9 cellular contexts compared by ENCODE assay signal in the genomic region with DNA sequence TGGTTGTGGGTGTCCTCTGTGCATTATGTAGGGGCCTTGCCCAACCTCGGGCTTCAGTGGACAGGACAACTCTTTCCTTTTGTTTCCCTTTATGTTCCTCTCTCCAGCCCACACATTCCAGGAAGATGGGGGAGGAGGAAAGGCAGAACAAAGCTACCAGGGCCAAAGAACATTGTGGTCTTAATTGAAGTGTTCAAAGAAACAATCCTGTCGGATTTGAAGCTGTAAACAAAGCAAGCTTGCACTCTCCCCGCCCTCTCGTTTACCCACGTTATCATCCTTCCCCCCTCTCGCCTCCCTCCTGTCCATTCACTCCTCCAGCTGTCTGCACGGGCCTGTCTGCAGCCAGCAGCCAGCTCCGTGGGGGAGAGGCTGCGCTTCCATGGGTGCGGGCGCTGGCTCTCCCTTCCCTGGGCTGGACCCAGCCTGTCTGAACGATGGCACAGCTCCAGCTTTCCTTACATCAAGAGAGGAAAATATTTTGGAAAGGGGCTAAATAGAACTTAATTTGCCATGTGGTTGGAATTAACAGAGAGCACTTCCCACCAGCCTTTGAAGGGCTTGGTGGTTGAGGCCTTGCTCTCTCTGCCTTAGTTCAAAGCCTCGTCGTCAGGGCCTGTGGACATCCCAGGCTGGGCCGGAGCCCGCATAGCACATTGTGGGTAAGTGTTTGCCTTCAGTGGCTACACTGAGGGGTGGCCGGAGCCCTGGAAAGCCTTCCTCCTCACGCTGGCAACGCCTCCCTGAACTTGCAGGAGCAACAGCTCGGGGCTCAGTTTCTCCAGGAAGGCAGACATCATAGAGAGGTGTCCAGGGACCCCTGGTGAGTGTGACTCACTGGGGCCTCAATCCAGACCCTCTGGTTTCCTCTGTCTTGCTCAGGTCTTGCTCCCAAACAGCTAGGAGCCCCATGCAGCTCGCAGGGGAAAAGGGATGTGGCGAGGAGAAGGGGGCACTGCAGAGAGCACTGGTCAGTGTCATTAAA.
DNase-seq lines count a peak whose midpoint lies in the region; ATAC-seq and TF ChIP-seq lines count a peak whose summit lies in the region.
"Had no signal": no experiment of that assay in that cellular context is flagged by ENCODE, and none has a peak within 500 bp of the region (broad histone marks: within the 10 kb centered on the region; RNA-seq: fewer than 3 reads in every experiment).

No MANE protein-coding gene starts in this region.

- H3K9me3 ChIP-seq in WERI-Rb-1 (ENCODE audit: severe bottlenecking), result no peaks in the 10 kb centered on the region

- DNase-seq in GM04503 (ENCODE audit: low read depth) (peak; percentile 55), WERI-Rb-1 (no peak), cardiac septum (ENCODE audit: low spot score) (peak; percentile 75), progenitor cell of endocrine pancreas (ENCODE audit: low spot score, unreplicated experiment) (no peak), DMS153 treated with DMSO at 0.1 percent for 48 hours (lab: John Stamatoyannopoulos, UW; ENCODE audit: unreplicated experiment) (no peak), T-helper 2 cell (no peak)
- DNase-seq in natural killer cell treated with Interleukin-12 subunit alpha and Interleukin-12 subunit beta and Interleukin-15 and Interleukin-18, amount 100 ng/mL, for 72 hours (ENCODE audit: low spot score), result no peak
- DNase-seq: activated naive CD4-positive, alpha-beta T cell had no signal

- H3K9me3 Mint-ChIP-seq in progenitor cell of endocrine pancreas (ENCODE audit: low read depth), result no peaks in the 10 kb centered on the region
- no peaks in the 10 kb centered on the region for H3K9me3 Mint-ChIP-seq in natural killer cell treated with Interleukin-12 subunit alpha and Interleukin-12 subunit beta and Interleukin-15 and Interleukin-18, amount 100 ng/mL, for 72 hours

- peaks cover 11% of the 10 kb centered on the region for H3K27me3 Mint-ChIP-seq in progenitor cell of endocrine pancreas
- H3K27me3 Mint-ChIP-seq in natural killer cell treated with Interleukin-12 subunit alpha and Interleukin-12 subunit beta and Interleukin-15 and Interleukin-18, amount 100 ng/mL, for 72 hours, result peaks cover 0 to 2% of the 10 kb centered on the region in 2 donors

- no peak for ATAC-seq in natural killer cell treated with Interleukin-12 subunit alpha and Interleukin-12 subunit beta and Interleukin-15 and Interleukin-18, amount 100 ng/mL, for 72 hours
- ATAC-seq in GM18907 (IDR thresholded peaks at IDR 0.05; ENCODE audit: unreplicated experiment), result no peak

- H3K36me3 Mint-ChIP-seq in progenitor cell of endocrine pancreas (ENCODE audit: insufficient read depth), result no peaks in the 10 kb centered on the region
- H3K36me3 Mint-ChIP-seq in natural killer cell treated with Interleukin-12 subunit alpha and Interleukin-12 subunit beta and Interleukin-15 and Interleukin-18, amount 100 ng/mL, for 72 hours, result no peaks in the 10 kb centered on the region

- 0 out of 2 replicates have a peak overlapping the region, but pooled peaks have one; percentile 24 for H3K27ac ChIP-seq in WERI-Rb-1

- TF ChIP-seq CTCF in WERI-Rb-1 (IDR thresholded peaks at IDR 0.05; ENCODE audit: low read depth, low read length) (no peak), progenitor cell of endocrine pancreas (IDR thresholded peaks at IDR 0.05; ENCODE audit: unreplicated experiment) (no peak)

- H3K4me3 Mint-ChIP-seq in progenitor cell of endocrine pancreas (ENCODE audit: low read depth), result no peak overlapping the region
- no peak overlapping the region for H3K4me3 Mint-ChIP-seq in natural killer cell treated with Interleukin-12 subunit alpha and Interleukin-12 subunit beta and Interleukin-15 and Interleukin-18, amount 100 ng/mL, for 72 hours

- H3K36me3 ChIP-seq in WERI-Rb-1, result no peaks in the 10 kb centered on the region

- H3K27ac Mint-ChIP-seq in progenitor cell of endocrine pancreas, result peak overlapping the region; percentile 71
- H3K27ac Mint-ChIP-seq in natural killer cell treated with Interleukin-12 subunit alpha and Interleukin-12 subunit beta and Interleukin-15 and Interleukin-18, amount 100 ng/mL, for 72 hours, result no peak overlapping the region

- H3K27me3 ChIP-seq in WERI-Rb-1 (ENCODE audit: insufficient read depth, low read depth, severe bottlenecking), result no peaks in the 10 kb centered on the region

- intact Hi-C loops in cardiac septum (cut with DNase I), result loop anchor here (5.0 kb wide), 1 partner anchor 63 kb away; no protein-coding TSS in a partner anchor

- peaks cover 27% of the 10 kb centered on the region for H3K4me1 Mint-ChIP-seq in progenitor cell of endocrine pancreas (ENCODE audit: low read depth)
- no peaks in the 10 kb centered on the region for H3K4me1 Mint-ChIP-seq in natural killer cell treated with Interleukin-12 subunit alpha and Interleukin-12 subunit beta and Interleukin-15 and Interleukin-18, amount 100 ng/mL, for 72 hours (ENCODE audit: low read depth in 2 of 2)

- no peak overlapping the region for H3K4me3 ChIP-seq in WERI-Rb-1 (ENCODE audit: low read depth, low read length)

Comparison
In these comparisons a context has a peak if more than half of its experiments do, and no peak if none do; other contexts are left out.
1. DNase-seq: peak in GM04503 (single experiment) and cardiac septum (single experiment); none in WERI-Rb-1 (single experiment), progenitor cell of endocrine pancreas (single experiment), natural killer cell treated with Interleukin-12 subunit alpha and Interleukin-12 subunit beta and Interleukin-15 and Interleukin-18, amount 100 ng/mL, for 72 hours (single experiment), DMS153 treated with DMSO at 0.1 percent for 48 hours (single experiment) and T-helper 2 cell (0 of 5).